6 cellular contexts compared by ENCODE assay signal in genomic region chr19:43595605-43595998, GRCh38. TPM values are rescaled to one million over a fixed set of nuclear protein-coding genes. Genes with fewer than 3 reads are reported as not detected.
DNase-seq lines count a peak whose midpoint lies in the region; FAIRE-seq lines count a peak whose summit lies in the region.

No MANE protein-coding gene starts in this region.

- peaks cover 61% of the 10 kb centered on the region for H3K36me3 ChIP-seq in mesodermal cell (ENCODE audit: control insufficient read depth, insufficient read depth, low read length)

- DNase-seq in NOMO-1 treated with DMSO at 0.1 percent for 48 hours (lab: John Stamatoyannopoulos, UW; ENCODE audit: unreplicated experiment) (peak; percentile 46), NOMO-1 (lab: John Stamatoyannopoulos, UW; ENCODE audit: unreplicated experiment in 2 of 2) (no peak), activated gamma-delta T cell treated with Interleukin-2 at 50 U/mL for 16 hours (no peak), RCC 7860 (ENCODE audit: low spot score) (no peak)
- peak; percentile 32 for DNase-seq in activated naive CD4-positive, alpha-beta T cell treated with anti-CD3 and anti-CD28 coated beads, Interleukin-2, amount 50 U/mL, for 16 hours

- FAIRE-seq in RCC 7860 (lab: Jason Lieb, UNC), result no peak

- no peaks in the 10 kb centered on the region for H3K9me3 ChIP-seq in mesodermal cell (ENCODE audit: control insufficient read depth, low read length)

- WGBS in mesodermal cell (ENCODE audit: insufficient coverage in 2 of 2), 2 experiments, result 2 to 3% methylated on average over 15 to 18 of the region's 18 CpGs

- H3K4me3 ChIP-seq in mesodermal cell (ENCODE audit: extremely low read depth, insufficient read depth, low read length, poor library complexity, severe bottlenecking), result peak overlapping the region; percentile 83

- peak overlapping the region; percentile 100 for H3K27ac ChIP-seq in mesodermal cell (ENCODE audit: low read depth, low read length, severe bottlenecking)

- no peaks in the 10 kb centered on the region for H3K4me1 ChIP-seq in mesodermal cell (ENCODE audit: control insufficient read depth, insufficient read depth, low read length, poor library complexity, severe bottlenecking)

RNA-seq across cellular contexts. Expression of gene IRGQ, which starts 0.3 kb away (rescaled TPM):
- polyA plus RNA-seq in mesodermal cell (2013, experiment 1 of 2), result 10.2 TPM
- 8.9 TPM for polyA plus RNA-seq in mesodermal cell (2013, experiment 2 of 2)

RNA-seq across cellular contexts. Expression of gene ZNF576, which starts 0.8 kb away (rescaled TPM):
- 8.4 TPM for polyA plus RNA-seq in mesodermal cell (2013, experiment 1 of 2)
- 8.9 TPM for polyA plus RNA-seq in mesodermal cell (2013, experiment 2 of 2)

RNA-seq across cellular contexts. Expression of gene SRRM5, which starts 16.3 kb away (rescaled TPM):
- polyA plus RNA-seq in mesodermal cell (2013, experiment 1 of 2), result 0.11 TPM
- polyA plus RNA-seq in mesodermal cell (2013, experiment 2 of 2), result 0.10 TPM

RNA-seq across cellular contexts. Expression of gene PINLYP, which starts 20.0 kb away (rescaled TPM):
- polyA plus RNA-seq in mesodermal cell (2013, experiment 1 of 2), result 1.7 TPM
- polyA plus RNA-seq in mesodermal cell (2013, experiment 2 of 2), result 0.91 TPM

RNA-seq across cellular contexts. Expression of gene XRCC1, which starts 20.3 kb away (rescaled TPM):
- polyA plus RNA-seq in mesodermal cell (2013, experiment 1 of 2), result 58.4 TPM
- 57.7 TPM for polyA plus RNA-seq in mesodermal cell (2013, experiment 2 of 2)

Comparison
In these comparisons a context has a peak if more than half of its experiments do, and no peak if none do; other contexts are left out.
1. DNase-seq: peak in NOMO-1 treated with DMSO at 0.1 percent for 48 hours (single experiment) and activated naive CD4-positive, alpha-beta T cell treated with anti-CD3 and anti-CD28 coated beads, Interleukin-2, amount 50 U/mL, for 16 hours (single experiment); none in NOMO-1 (0 of 2), activated gamma-delta T cell treated with Interleukin-2 at 50 U/mL for 16 hours (single experiment) and RCC 7860 (single experiment).